Comparison of ENCODE assay signal across 12 cellular contexts in genomic region chr3:186976802-186977201, GRCh38. TPM values are rescaled to one million over a fixed set of nuclear protein-coding genes. Genes with fewer than 3 reads are reported as not detected.
DNase-seq lines count a peak whose midpoint lies in the region; ATAC-seq and TF ChIP-seq lines count a peak whose summit lies in the region.
"Had no signal": no experiment of that assay in that cellular context is flagged by ENCODE, and none has a peak within 500 bp of the region (broad histone marks: within the 10 kb centered on the region; RNA-seq: fewer than 3 reads in every experiment).

No MANE protein-coding gene starts in this region.

- no peak overlapping the region for H3K9ac ChIP-seq in colonic mucosa (ENCODE audit: low read depth in 2 of 2, low read length in 2 of 2)

- intact Hi-C loops in adrenal gland (cut with DNase I), result no loop called here
- intact Hi-C loops in sigmoid colon (cut with DNase I), result no loop called here
- intact Hi-C loops in colonic mucosa (cut with DNase I), result no loop called here
- intact Hi-C loops in activated naive CD4-positive, alpha-beta T cell treated with anti-CD3 and anti-CD28 coated beads for 36 hours (cut with micrococcal nuclease), result no loop called here

- TF ChIP-seq CTCF in adrenal gland (IDR thresholded peaks at IDR 0.05) (no peak), sigmoid colon (IDR thresholded peaks at IDR 0.05) (no peak), colonic mucosa (IDR thresholded peaks at IDR 0.05) (no peak)

- DNase-seq in DMS 273 (lab: John Stamatoyannopoulos, UW; ENCODE audit: unreplicated experiment), result peak; percentile 77
- no peak for DNase-seq in adrenal gland
- DNase-seq in left lobe of liver (ENCODE audit: low spot score), result no peak
- no peak for DNase-seq in sigmoid colon
- no peak for DNase-seq in immature natural killer cell
- DNase-seq in stimulated activated CD4-positive, alpha-beta T cell treated with anti-CD3 and anti-CD28 coated beads, Interleukin-15, amount 100 ng/mL, for 24 hours, result no peak
- no peak for DNase-seq in colonic mucosa
- DNase-seq in activated naive CD4-positive, alpha-beta T cell treated with anti-CD3 and anti-CD28 coated beads for 36 hours, result no peak
- DNase-seq: activated naive CD4-positive, alpha-beta T cell treated with Interleukin-2 at 50 U/mL for 16 hours; CD8-positive, alpha-beta T cell; SHP77 treated with DMSO at 0.1 percent for 48 hours; stimulated activated naive CD4-positive, alpha-beta T cell treated with Interleukin-2 at 50 U/mL for 16 hours had no signal

- H3K9me3 ChIP-seq in adrenal gland (replicated peaks in 1 of 3), result no peaks in the 10 kb centered on the region
- no peaks in the 10 kb centered on the region for H3K9me3 ChIP-seq in sigmoid colon
- H3K9me3 ChIP-seq in colonic mucosa, result no peaks in the 10 kb centered on the region

- H3K9me3 Mint-ChIP-seq in immature natural killer cell, result no peaks in the 10 kb centered on the region
- H3K9me3 Mint-ChIP-seq in activated naive CD4-positive, alpha-beta T cell treated with anti-CD3 and anti-CD28 coated beads for 36 hours, result no peaks in the 10 kb centered on the region
- H3K9me3 Mint-ChIP-seq: CD8-positive, alpha-beta T cell had no signal

- H3K36me3 ChIP-seq in adrenal gland (replicated peaks in 1 of 2) (no peaks in the 10 kb centered on the region), sigmoid colon (no peaks in the 10 kb centered on the region), colonic mucosa (no peaks in the 10 kb centered on the region)

- ATAC-seq in left lobe of liver, result peak; percentile 11
- ATAC-seq: CD8-positive, alpha-beta T cell had no signal

- WGBS in adrenal gland, 4 donors, result 49 to 58% (median 50%) methylated on average over 5 of the region's 5 CpGs
- WGBS in sigmoid colon, 2 donors, result 78 to 91% methylated on average over 5 of the region's 5 CpGs

- no peaks in the 10 kb centered on the region for H3K27me3 Mint-ChIP-seq in immature natural killer cell (ENCODE audit: low read depth in 3 of 3)
- H3K27me3 Mint-ChIP-seq in activated naive CD4-positive, alpha-beta T cell treated with anti-CD3 and anti-CD28 coated beads for 36 hours (ENCODE audit: low read depth), result no peaks in the 10 kb centered on the region

- TF ChIP-seq POLR2A in adrenal gland (IDR thresholded peaks at IDR 0.05) (no peak), sigmoid colon (IDR thresholded peaks at IDR 0.05) (no peak)

- no peak overlapping the region for H3K4me3 ChIP-seq in adrenal gland
- no peak overlapping the region for H3K4me3 ChIP-seq in sigmoid colon
- no peak overlapping the region for H3K4me3 ChIP-seq in colonic mucosa

- no peak for TF ChIP-seq EP300 in sigmoid colon (IDR thresholded peaks at IDR 0.05)

- peaks cover 38 to 70% of the 10 kb centered on the region in 2 donors for H3K4me1 Mint-ChIP-seq in immature natural killer cell
- H3K4me1 Mint-ChIP-seq in activated naive CD4-positive, alpha-beta T cell treated with anti-CD3 and anti-CD28 coated beads for 36 hours (ENCODE audit: low read depth), result peaks cover 15% of the 10 kb centered on the region

- peaks cover 3 to 20% of the 10 kb centered on the region in 2 donors for H3K4me1 ChIP-seq in adrenal gland (replicated peaks in 1 of 2)
- peaks cover 0 to 19% (median 11%) of the 10 kb centered on the region in 4 donors for H3K4me1 ChIP-seq in sigmoid colon
- no peaks in the 10 kb centered on the region for H3K4me1 ChIP-seq in colonic mucosa

- peak overlapping the region in 3 of 6 donors; percentile 64 to 80 (median 65) for H3K27ac Mint-ChIP-seq in immature natural killer cell
- no peak overlapping the region for H3K27ac Mint-ChIP-seq in activated naive CD4-positive, alpha-beta T cell treated with anti-CD3 and anti-CD28 coated beads for 36 hours
- H3K27ac Mint-ChIP-seq: CD8-positive, alpha-beta T cell had no signal

- CTCF ChIA-PET in activated naive CD4-positive, alpha-beta T cell treated with anti-CD3 and anti-CD28 coated beads for 36 hours (lab: Charles Lee), result no interaction called here

- H3K27me3 ChIP-seq in adrenal gland (no peaks in the 10 kb centered on the region), sigmoid colon (no peaks in the 10 kb centered on the region), colonic mucosa (no peaks in the 10 kb centered on the region)

- peaks cover 14 to 59% (median 43%) of the 10 kb centered on the region in 3 donors for H3K36me3 Mint-ChIP-seq in immature natural killer cell
- peaks cover 37% of the 10 kb centered on the region for H3K36me3 Mint-ChIP-seq in activated naive CD4-positive, alpha-beta T cell treated with anti-CD3 and anti-CD28 coated beads for 36 hours (ENCODE audit: low read depth)

- H3K27ac ChIP-seq in adrenal gland (peak overlapping the region in 3 of 5 donors; percentile 34 to 64 (median 62)), sigmoid colon (peak overlapping the region; percentile 71 to 79 (median 78)), colonic mucosa (no peak overlapping the region)

- H3K4me3 Mint-ChIP-seq in immature natural killer cell, result peak overlapping the region in 1 of 5 donors; percentile 16
- no peak overlapping the region for H3K4me3 Mint-ChIP-seq in activated naive CD4-positive, alpha-beta T cell treated with anti-CD3 and anti-CD28 coated beads for 36 hours
- H3K4me3 Mint-ChIP-seq: CD8-positive, alpha-beta T cell had no signal

RNA-seq across cellular contexts. Expression of gene ST6GAL1, which starts 46.5 kb away (rescaled TPM):
- total RNA-seq in adrenal gland, result 10 to 100 TPM; 28.4 to 95.0 (median 60.6) TPM
- 10 to 100 TPM in 2 of 3 donors, 1 to 10 TPM in 1; 7.2 to 30.9 (median 10.6) TPM for polyA plus RNA-seq in adrenal gland
- 410 TPM for total RNA-seq in left lobe of liver
- 10 to 100 TPM in 2 of 4 donors, 1 to 10 TPM in 2; 9.4 to 15.3 (median 11.2) TPM for total RNA-seq in sigmoid colon
- 10 to 100 TPM in 1 of 3 donors, 1 to 10 TPM in 2; 5.4 to 60.5 (median 6.5) TPM for polyA plus RNA-seq in sigmoid colon
- 100 to 1,000 TPM in 1 of 3 donors, 10 to 100 TPM in 2; 49.8 to 142 (median 74.4) TPM for polyA plus RNA-seq in immature natural killer cell
- 10 to 100 TPM; 57.2 to 81.8 TPM for total RNA-seq in colonic mucosa
- 10 to 100 TPM; 76.2 to 78.0 TPM for total RNA-seq in activated naive CD4-positive, alpha-beta T cell treated with anti-CD3 and anti-CD28 coated beads for 36 hours
